1 cellular context compared by ENCODE assay signal in the genomic region with DNA sequence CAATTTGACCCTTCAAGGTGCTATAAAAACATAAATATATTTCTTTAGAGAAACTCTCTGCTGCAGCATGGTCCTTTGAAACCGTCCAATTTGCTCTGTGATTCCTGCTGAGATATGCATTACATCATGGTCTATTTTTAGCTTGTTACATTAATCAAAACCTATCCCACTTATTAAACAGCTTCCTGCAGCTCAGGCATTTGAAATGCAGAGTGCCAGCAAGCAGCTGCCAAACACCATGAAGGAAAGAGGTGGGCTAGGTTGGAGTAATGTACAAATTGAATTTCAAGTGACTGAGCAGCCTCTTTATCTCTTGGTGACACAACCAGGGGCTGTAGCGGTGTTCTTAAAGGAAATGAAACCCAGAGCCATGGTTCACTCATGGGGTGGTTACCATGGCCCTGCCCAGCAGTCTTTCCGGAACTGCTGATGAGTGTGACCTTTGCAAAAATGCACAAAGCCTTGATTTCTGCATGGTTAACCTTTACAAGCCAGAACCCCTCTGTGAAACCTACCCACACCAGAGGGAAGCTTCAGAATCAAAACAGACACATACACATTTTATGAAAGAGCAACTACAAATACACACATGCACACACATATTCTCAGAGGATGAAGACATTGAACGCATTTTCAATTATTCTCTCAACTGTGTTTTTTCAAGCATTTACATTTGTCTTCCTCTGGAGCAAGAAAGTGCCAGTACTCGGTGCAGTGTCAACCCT.
TF ChIP-seq lines count a peak whose summit lies in the region.

No MANE protein-coding gene starts in this region.

TF ChIP-seq in WTC11, 78 proteins besides CTCF, POLR2A, EP300 and RAD21 (continued from another document):
- TF ChIP-seq AR (CRISPR knock-in tag; IDR thresholded peaks at IDR 0.05) = no peak
- no peak for TF ChIP-seq FOXK1 (CRISPR knock-in tag; IDR thresholded peaks at IDR 0.05)
